Comparison of ENCODE assay signal across 1 cellular context in genomic region chr2:96800762-96801463, GRCh38.
TF ChIP-seq lines count a peak whose summit lies in the region.

No MANE protein-coding gene starts in this region.

TF ChIP-seq in HepG2, 621 proteins besides CTCF, POLR2A, EP300 and RAD21 (continued from another document and continues in another):
- TF ChIP-seq ZNF276 (CRISPR knock-in tag; IDR thresholded peaks at IDR 0.05; ENCODE audit: low read depth) = 0 out of 2 replicates have a peak, but pooled peaks have one; percentile 39
- 0 out of 2 replicates have a peak, but pooled peaks have one; percentile 15 for TF ChIP-seq ELF1 (CRISPR knock-in tag; IDR thresholded peaks at IDR 0.05)
- peak; percentile 59 for TF ChIP-seq ARID4A (CRISPR knock-in tag; IDR thresholded peaks at IDR 0.05; ENCODE audit: borderline replicate concordance)
- no peak for TF ChIP-seq ZNF709 (CRISPR knock-in tag; IDR thresholded peaks at IDR 0.05)
- 0 out of 2 replicates have a peak, but pooled peaks have one; percentile 16 for TF ChIP-seq ZNF605 (CRISPR knock-in tag; IDR thresholded peaks at IDR 0.05)
- no peak for TF ChIP-seq ZNF260 (CRISPR knock-in tag; IDR thresholded peaks at IDR 0.05; ENCODE audit: borderline replicate concordance, low read depth)
- TF ChIP-seq PLSCR1 (CRISPR knock-in tag; IDR thresholded peaks at IDR 0.05; ENCODE audit: borderline replicate concordance) = no peak
- no peak for TF ChIP-seq KDM1A (CRISPR knock-in tag; IDR thresholded peaks at IDR 0.05)
- no peak for TF ChIP-seq GMEB2 (CRISPR knock-in tag; IDR thresholded peaks at IDR 0.05; ENCODE audit: low read depth)
- no peak for TF ChIP-seq CBFB (CRISPR knock-in tag; IDR thresholded peaks at IDR 0.05)
- no peak for TF ChIP-seq ZNF326 (CRISPR knock-in tag; IDR thresholded peaks at IDR 0.05; ENCODE audit: borderline replicate concordance)
- TF ChIP-seq ZNF232 (CRISPR knock-in tag; IDR thresholded peaks at IDR 0.05; ENCODE audit: borderline replicate concordance) = no peak
- TF ChIP-seq KDM5B (CRISPR knock-in tag; IDR thresholded peaks at IDR 0.05; ENCODE audit: borderline replicate concordance) = no peak
- no peak for TF ChIP-seq ZBTB7B (CRISPR knock-in tag; IDR thresholded peaks at IDR 0.05)
- TF ChIP-seq GZF1 (CRISPR knock-in tag; IDR thresholded peaks at IDR 0.05) = no peak
- TF ChIP-seq GFI1 (CRISPR knock-in tag; IDR thresholded peaks at IDR 0.05; ENCODE audit: borderline replicate concordance) = no peak
- TF ChIP-seq SRSF9 (IDR thresholded peaks at IDR 0.05; ENCODE audit: borderline replicate concordance, insufficient read depth, low read depth, low read length, poor library complexity, severe bottlenecking) = no peak
- TF ChIP-seq STAG1 (CRISPR knock-in tag; IDR thresholded peaks at IDR 0.05) = peak; percentile 94
- no peak for TF ChIP-seq ZNF430 (CRISPR knock-in tag; IDR thresholded peaks at IDR 0.05)
- TF ChIP-seq ARID3A (IDR thresholded peaks at IDR 0.05; ENCODE audit: low read depth, low read length) = no peak
- peak; percentile 35; the same call in 1 of the 2 replicates for TF ChIP-seq HNF1B (CRISPR knock-in tag; IDR thresholded peaks at IDR 0.05)
- no peak for TF ChIP-seq ZNF546 (CRISPR knock-in tag; conservative IDR thresholded peaks at IDR 0.05)
- TF ChIP-seq MAF1 (CRISPR knock-in tag; IDR thresholded peaks at IDR 0.05; ENCODE audit: borderline replicate concordance) = no peak
- no peak for TF ChIP-seq ZNF547 (CRISPR knock-in tag; IDR thresholded peaks at IDR 0.05)
- no peak for TF ChIP-seq ZNF225 (CRISPR knock-in tag; IDR thresholded peaks at IDR 0.05)
- TF ChIP-seq ZNF34 (CRISPR knock-in tag; IDR thresholded peaks at IDR 0.05; ENCODE audit: borderline replicate concordance) = no peak
- no peak for TF ChIP-seq ZNF253 (CRISPR knock-in tag; IDR thresholded peaks at IDR 0.05; ENCODE audit: borderline replicate concordance)
- peak; percentile 42; the same call in 1 of the 2 replicates for TF ChIP-seq ZMYM4 (CRISPR knock-in tag; IDR thresholded peaks at IDR 0.05)
- no peak for TF ChIP-seq ZNF207 (IDR thresholded peaks at IDR 0.05; ENCODE audit: borderline replicate concordance)
- TF ChIP-seq ZNF766 (CRISPR knock-in tag; IDR thresholded peaks at IDR 0.05; ENCODE audit: borderline replicate concordance) = no peak
- TF ChIP-seq ZNF607 (CRISPR knock-in tag; IDR thresholded peaks at IDR 0.05; ENCODE audit: borderline replicate concordance) = no peak
- no peak for TF ChIP-seq MXD4 (CRISPR knock-in tag; IDR thresholded peaks at IDR 0.05)
- TF ChIP-seq FOXP1 (IDR thresholded peaks at IDR 0.05) = no peak
- TF ChIP-seq FOXP1 (CRISPR knock-in tag; IDR thresholded peaks at IDR 0.05) = no peak
- no peak for TF ChIP-seq PRDM10 (CRISPR knock-in tag; IDR thresholded peaks at IDR 0.05; ENCODE audit: low read depth)
- TF ChIP-seq MAFK (conservative IDR thresholded peaks at IDR 0.05 in 1 of 2, IDR thresholded peaks at IDR 0.05 in 1 of 2; ENCODE audit: low read length in 2 of 2) = no peak
- no peak for TF ChIP-seq ATF4 (CRISPR knock-in tag; IDR thresholded peaks at IDR 0.05)
- no peak for TF ChIP-seq ARNT2 (CRISPR knock-in tag; IDR thresholded peaks at IDR 0.05; ENCODE audit: low read depth)
- TF ChIP-seq RAD51 (IDR thresholded peaks at IDR 0.05; ENCODE audit: borderline replicate concordance) = no peak
- no peak for TF ChIP-seq ZNF280B (CRISPR knock-in tag; IDR thresholded peaks at IDR 0.05; ENCODE audit: borderline replicate concordance)
- 0 out of 2 replicates have a peak, but pooled peaks have one; percentile 64 for TF ChIP-seq THAP7 (CRISPR knock-in tag; IDR thresholded peaks at IDR 0.05)
- TF ChIP-seq ZFYVE20 (CRISPR knock-in tag; IDR thresholded peaks at IDR 0.05; ENCODE audit: borderline replicate concordance, low read depth) = no peak
- no peak for TF ChIP-seq CCDC6 (CRISPR knock-in tag; IDR thresholded peaks at IDR 0.05)
- no peak for TF ChIP-seq GABPA (IDR thresholded peaks at IDR 0.05; ENCODE audit: low read depth, low read length)
- no peak for TF ChIP-seq GABPA (CRISPR knock-in tag; IDR thresholded peaks at IDR 0.05; ENCODE audit: low read depth)
- no peak for TF ChIP-seq ZNF3 (CRISPR knock-in tag; IDR thresholded peaks at IDR 0.05)
- 0 out of 2 replicates have a peak, but pooled peaks have one; percentile 9 for TF ChIP-seq ZIK1 (CRISPR knock-in tag; IDR thresholded peaks at IDR 0.05; ENCODE audit: borderline replicate concordance, low read depth)
- TF ChIP-seq ZNF629 (CRISPR knock-in tag; conservative IDR thresholded peaks at IDR 0.05) = no peak
